Comparison of ENCODE assay signal across 8 cellular contexts in genomic region chr7:17382408-17383354, GRCh38.
A peak's percentile ranks its signal among the peaks of the same experiment; 100 is the strongest.
DNase-seq lines count a peak whose midpoint lies in the region; ATAC-seq and TF ChIP-seq lines count a peak whose summit lies in the region.
"Not testable (repeated sequence)": the region's sequence is repeated elsewhere in the genome, so short reads cannot be mapped to it uniquely, and the experiment has no call there.

No MANE protein-coding gene starts in this region.

- 98% methylated on average over 6 of the region's 8 CpGs for WGBS in mesenchymal stem cell

- DNase-seq in GM06990 (ENCODE audit: extremely low read depth, insufficient read length) = peak; percentile 9
- DNase-seq in fibroblast of peridontal ligament (ENCODE audit: extremely low read depth) = peak; percentile 35
- DNase-seq in mesenchymal stem cell = not testable (repeated sequence)

- H2BK5ac ChIP-seq in mesenchymal stem cell (ENCODE audit: low read depth, low read length, poor library complexity, severe bottlenecking) = not testable (repeated sequence)

- H4K20me1 ChIP-seq in OCI-LY3 (ENCODE audit: insufficient read depth, low read length) = not testable (repeated sequence)

- H3K27ac ChIP-seq in OCI-LY3 (ENCODE audit: low read length) (peak overlapping the region; percentile 89), mesenchymal stem cell (ENCODE audit: low read length, poor library complexity, severe bottlenecking) (peak overlapping the region; percentile 95)

- H3K18ac ChIP-seq in mesenchymal stem cell (ENCODE audit: low read depth in 1 of 2, low read length in 2 of 2) = not testable (repeated sequence)

- ATAC-seq in GM18870 (IDR thresholded peaks at IDR 0.05; ENCODE audit: unreplicated experiment) (peak; percentile 41), GM19438 (IDR thresholded peaks at IDR 0.05; ENCODE audit: low read depth, unreplicated experiment) (peak; percentile 48), HG02798 (IDR thresholded peaks at IDR 0.05; ENCODE audit: poor library complexity, unreplicated experiment) (peak; percentile 46)
- not testable (repeated sequence) for ATAC-seq in stimulated activated memory B cell treated with anti-CD40 and anti-IgM and Interleukin-4, amounts not matched to agents 10 μg/mL and 1 μg/mL and 100 μg/mL, for 72 hours

- H3K9ac ChIP-seq in OCI-LY3 (ENCODE audit: low read length) = peak overlapping the region; percentile 48
- not testable (repeated sequence) for H3K9ac ChIP-seq in mesenchymal stem cell (ENCODE audit: low read length)

- H2BK12ac ChIP-seq in mesenchymal stem cell (ENCODE audit: low read length in 2 of 2) = not testable (repeated sequence)

- not testable (repeated sequence) for H3K23ac ChIP-seq in mesenchymal stem cell (ENCODE audit: low read length in 2 of 2)

- H3K36me3 ChIP-seq in GM06990 (ENCODE audit: control insufficient read depth, insufficient read depth, low read length); mesenchymal stem cell (ENCODE audit: control insufficient read depth in 1 of 2, insufficient read depth in 2 of 2, low read depth in 1 of 2, low read length in 2 of 2): not testable (repeated sequence)
- H3K36me3 ChIP-seq in OCI-LY3 (replicated peaks; ENCODE audit: low read depth, low read length) = peaks cover 23% of the 10 kb centered on the region

- H3K27ac Mint-ChIP-seq in stimulated activated memory B cell treated with anti-CD40 and anti-IgM and Interleukin-4, amounts not matched to agents 10 μg/mL and 1 μg/mL and 100 μg/mL, for 72 hours = peak overlapping the region; percentile 22

- not testable (repeated sequence) for H3K4me1 Mint-ChIP-seq in stimulated activated memory B cell treated with anti-CD40 and anti-IgM and Interleukin-4, amounts not matched to agents 10 μg/mL and 1 μg/mL and 100 μg/mL, for 72 hours

- peak overlapping the region; percentile 55 for H2AFZ ChIP-seq in OCI-LY3 (ENCODE audit: low read depth, low read length)
- not testable (repeated sequence) for H2AFZ ChIP-seq in mesenchymal stem cell (ENCODE audit: low read depth, low read length)

- H2BK15ac ChIP-seq in mesenchymal stem cell (ENCODE audit: low read depth, poor library complexity, severe bottlenecking) = not testable (repeated sequence)

- not testable (repeated sequence) for H2BK120ac ChIP-seq in mesenchymal stem cell (ENCODE audit: low read depth, low read length)

- not testable (repeated sequence) for H3K9me3 ChIP-seq in OCI-LY3 (ENCODE audit: insufficient read depth, low read length); mesenchymal stem cell (ENCODE audit: control insufficient read depth, low read length)

- H3K4me1 ChIP-seq in OCI-LY3 (ENCODE audit: low read length) = peaks cover 49% of the 10 kb centered on the region
- not testable (repeated sequence) for H3K4me1 ChIP-seq in mesenchymal stem cell (ENCODE audit: control insufficient read depth, insufficient read depth, low read depth, low read length)

- not testable (repeated sequence) for H3K27me3 Mint-ChIP-seq in stimulated activated memory B cell treated with anti-CD40 and anti-IgM and Interleukin-4, amounts not matched to agents 10 μg/mL and 1 μg/mL and 100 μg/mL, for 72 hours

- H3K4me3 Mint-ChIP-seq in stimulated activated memory B cell treated with anti-CD40 and anti-IgM and Interleukin-4, amounts not matched to agents 10 μg/mL and 1 μg/mL and 100 μg/mL, for 72 hours = not testable (repeated sequence)

- not testable (repeated sequence) for H3K4ac ChIP-seq in mesenchymal stem cell (ENCODE audit: low read depth in 1 of 2, low read length in 2 of 2)

- not testable (repeated sequence) for H3K79me1 ChIP-seq in mesenchymal stem cell (replicated peaks; ENCODE audit: low read length, poor library complexity, severe bottlenecking)

- H3K79me2 ChIP-seq in OCI-LY3 (ENCODE audit: low read length) = not testable (repeated sequence)

- H3K36me3 Mint-ChIP-seq in stimulated activated memory B cell treated with anti-CD40 and anti-IgM and Interleukin-4, amounts not matched to agents 10 μg/mL and 1 μg/mL and 100 μg/mL, for 72 hours = not testable (repeated sequence)

- not testable (repeated sequence) for H3K27me3 ChIP-seq in GM06990 (replicated peaks; ENCODE audit: control insufficient read depth, insufficient read depth, low read length); OCI-LY3 (ENCODE audit: low read depth, low read length); mesenchymal stem cell (ENCODE audit: control insufficient read depth in 1 of 2, insufficient read depth in 1 of 2, low read length in 2 of 2)

- H4K91ac ChIP-seq in mesenchymal stem cell (ENCODE audit: low read length) = not testable (repeated sequence)

- not testable (repeated sequence) for TF ChIP-seq CTCF in GM06990 (IDR thresholded peaks at IDR 0.05; ENCODE audit: insufficient read depth, low read length, poor library complexity, severe bottlenecking); OCI-LY3 (IDR thresholded peaks at IDR 0.05; ENCODE audit: low read depth, low read length)

- H3K4me3 ChIP-seq in GM06990 (replicated peaks; ENCODE audit: low read depth, low read length); mesenchymal stem cell (ENCODE audit: insufficient read depth in 1 of 2, low read depth in 1 of 2, low read length in 2 of 2): not testable (repeated sequence)
- H3K4me3 ChIP-seq in OCI-LY3 (ENCODE audit: low read length) = peak overlapping the region; percentile 9; the same call in 1 of the 2 replicates

- not testable (repeated sequence) for H2AK5ac ChIP-seq in mesenchymal stem cell (ENCODE audit: low read length, severe bottlenecking)

- H3K9me3 Mint-ChIP-seq in stimulated activated memory B cell treated with anti-CD40 and anti-IgM and Interleukin-4, amounts not matched to agents 10 μg/mL and 1 μg/mL and 100 μg/mL, for 72 hours = not testable (repeated sequence)

- not testable (repeated sequence) for H3K14ac ChIP-seq in mesenchymal stem cell (ENCODE audit: low read length in 2 of 2)

- peak overlapping the region; percentile 45 for H3K4me2 ChIP-seq in OCI-LY3 (ENCODE audit: low read length)
- H3K4me2 ChIP-seq in mesenchymal stem cell (ENCODE audit: low read length, poor library complexity, severe bottlenecking) = not testable (repeated sequence)

- not testable (repeated sequence) for H4K8ac ChIP-seq in mesenchymal stem cell (ENCODE audit: low read length)
